In the genomic region with DNA sequence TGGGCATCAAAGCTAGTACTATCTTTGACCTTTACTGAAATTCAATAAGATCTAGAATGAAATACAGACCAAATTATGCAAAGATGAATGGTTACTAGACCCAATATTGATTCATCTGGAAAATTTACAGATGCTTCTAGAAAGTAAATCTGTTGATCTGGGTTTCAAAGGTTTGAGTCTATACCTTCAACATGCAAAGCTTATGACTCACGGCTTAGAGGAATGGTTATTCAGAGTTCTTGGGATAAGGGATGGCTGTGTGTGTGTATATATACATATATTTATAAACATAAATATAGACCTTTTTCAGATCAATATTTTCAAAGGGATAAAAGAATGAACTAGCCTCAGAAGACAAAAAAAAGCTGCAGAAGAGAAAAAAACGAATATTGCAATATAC, we compare ENCODE assay signal across 9 cellular contexts. TPM values are rescaled to one million over a fixed set of nuclear protein-coding genes. Genes with fewer than 3 reads are reported as not detected.
DNase-seq lines count a peak whose midpoint lies in the region; TF ChIP-seq lines count a peak whose summit lies in the region.
"Had no signal": no experiment of that assay in that cellular context is flagged by ENCODE, and none has a peak within 500 bp of the region (broad histone marks: within the 10 kb centered on the region; RNA-seq: fewer than 3 reads in every experiment).

No MANE protein-coding gene starts in this region.

- in situ Hi-C loops in ACHN (cut with HindIII; ENCODE audit: low pct_ligation_motif_present, low pct_unique_long_range_greater_than_20kb, low sequenced_read_pairs) = no loop called here

- CTCF ChIA-PET in RWPE1 (lab: Yijun Ruan, JAX) = no interaction called here

- peak overlapping the region in 1 of 4 donors; percentile 86 for H3K27ac ChIP-seq in Peyer's patch
- H3K27ac ChIP-seq in RWPE1 = no peak overlapping the region

- H3K4me1 ChIP-seq in Peyer's patch = peaks cover 0 to 17% (median 7%) of the 10 kb centered on the region in 4 donors

- DNase-seq in GM12864 (ENCODE audit: low read depth) = no peak
- no peak for DNase-seq in Peyer's patch
- DNase-seq in epithelial cell of esophagus (ENCODE audit: low read depth) = peak; percentile 34
- DNase-seq in retinal pigment epithelial cell (ENCODE audit: low read depth) = no peak
- DNase-seq in ACHN = no peak
- no peak for DNase-seq in NCI-H1417 (lab: John Stamatoyannopoulos, UW)
- DNase-seq in RWPE1 (ENCODE audit: low spot score) = no peak
- DNase-seq in GOT3 (lab: John Stamatoyannopoulos, UW) = no peak
- DNase-seq: hypothalamus had no signal

- TF ChIP-seq CTCF in GM12864 (IDR thresholded peaks at IDR 0.05; ENCODE audit: low read depth, low read length, missing control alignments) = no peak
- TF ChIP-seq CTCF in Peyer's patch (IDR thresholded peaks at IDR 0.05) = no peak
- TF ChIP-seq CTCF in epithelial cell of esophagus (IDR thresholded peaks at IDR 0.05; ENCODE audit: insufficient read depth, low read depth, low read length, missing control alignments) = no peak
- TF ChIP-seq CTCF in retinal pigment epithelial cell (conservative IDR thresholded peaks at IDR 0.05; ENCODE audit: low read depth, low read length) = no peak
- TF ChIP-seq CTCF in RWPE1 (conservative IDR thresholded peaks at IDR 0.05; ENCODE audit: low read depth) = no peak

- H3K36me3 ChIP-seq in Peyer's patch = no peaks in the 10 kb centered on the region

- no peak for TF ChIP-seq POLR2A in Peyer's patch (IDR thresholded peaks at IDR 0.05)

- H3K9me3 ChIP-seq in Peyer's patch = no peaks in the 10 kb centered on the region

- no peaks in the 10 kb centered on the region for H3K27me3 ChIP-seq in Peyer's patch

- peak overlapping the region; percentile 93; the same call in 1 of the 2 replicates for H3K4me3 ChIP-seq in GM12864 (ENCODE audit: low read depth, low read length)
- peak overlapping the region in 3 of 4 donors; percentile 74 to 93 (median 75) for H3K4me3 ChIP-seq in Peyer's patch
- H3K4me3 ChIP-seq in epithelial cell of esophagus (ENCODE audit: low read length) = peak overlapping the region; percentile 99
- peak overlapping the region; percentile 99 for H3K4me3 ChIP-seq in retinal pigment epithelial cell (ENCODE audit: low read length)

- POLR2A ChIA-PET in RWPE1 (lab: Yijun Ruan, JAX; ENCODE audit: low non-redundant PET) = interaction anchor here (0.5 kb wide), 1 partner anchor 1689 kb away, joined by 7 read pairs; no protein-coding TSS in a partner anchor

RNA-seq across cellular contexts. Expression of a gene that starts 1.3 kb away (rescaled TPM):
- 10 to 100 TPM; 14.2 to 19.3 (median 17.8) TPM for total RNA-seq in Peyer's patch

RNA-seq across cellular contexts. Expression of a gene that starts 33.3 kb away (rescaled TPM):
- total RNA-seq in Peyer's patch = not detected

RNA-seq across cellular contexts. Expression of a gene that starts 44.3 kb away (rescaled TPM):
- 10 to 100 TPM; 19.9 to 34.7 (median 26.3) TPM for total RNA-seq in Peyer's patch
